In genomic region chr3:46811615-46812236, GRCh38 we compare ENCODE assay signal across 9 cellular contexts. TPM values are rescaled to one million over a fixed set of nuclear protein-coding genes. Genes with fewer than 3 reads are reported as not detected.
A peak's percentile ranks its signal among the peaks of the same experiment; 100 is the strongest.
DNase-seq lines count a peak whose midpoint lies in the region; ATAC-seq, FAIRE-seq and TF ChIP-seq lines count a peak whose summit lies in the region.
"Had no signal": no experiment of that assay in that cellular context is flagged by ENCODE, and none has a peak within 500 bp of the region (broad histone marks: within the 10 kb centered on the region; RNA-seq: fewer than 3 reads in every experiment).

No MANE protein-coding gene starts in this region.

- H3K27me3 ChIP-seq in NT2/D1 (ENCODE audit: insufficient read depth, insufficient read length) (peaks cover 4% of the 10 kb centered on the region), right cardiac atrium (ENCODE audit: control insufficient read depth, insufficient read depth) (no peaks in the 10 kb centered on the region), pancreas (no peaks in the 10 kb centered on the region)

- no peaks in the 10 kb centered on the region for H3K36me3 ChIP-seq in NT2/D1 (ENCODE audit: insufficient read depth, insufficient read length, low read length)
- H3K36me3 ChIP-seq in pancreas, result no peaks in the 10 kb centered on the region

- intact Hi-C loops in right cardiac atrium (cut with DNase I), result no loop called here
- intact Hi-C loops in pancreas (cut with DNase I), result no loop called here
- intact Hi-C loops in posterior vena cava (cut with DNase I), result no loop called here

- H3K9ac ChIP-seq in NT2/D1 (ENCODE audit: insufficient read length, low read depth), result peak overlapping the region; percentile 79

- TF ChIP-seq CTCF in pancreas (IDR thresholded peaks at IDR 0.05), result no peak

- H3K4me1 ChIP-seq in NT2/D1 (ENCODE audit: insufficient read depth, insufficient read length) (no peaks in the 10 kb centered on the region), right cardiac atrium (ENCODE audit: control insufficient read depth, insufficient read depth, low read length) (no peaks in the 10 kb centered on the region), pancreas (no peaks in the 10 kb centered on the region)

- DNase-seq in COLO668 (lab: John Stamatoyannopoulos, UW; ENCODE audit: unreplicated experiment) (peak; percentile 64), NT2/D1 (ENCODE audit: low read depth, low spot score) (peak; percentile 9), right cardiac atrium (no peak), pancreas (peak; percentile 62 to 84 (median 70)), NCI-H2107 (lab: John Stamatoyannopoulos, UW) (no peak), NCI-H2171 (lab: John Stamatoyannopoulos, UW) (no peak), posterior vena cava (ENCODE audit: low spot score) (no peak)
- DNase-seq: GF-D8 had no signal

- WGBS in right cardiac atrium, result 49% methylated on average over 15 of the region's 15 CpGs
- WGBS in pancreas, 2 donors, result 10 to 21% methylated on average over 15 of the region's 15 CpGs

- ATAC-seq in right cardiac atrium (peak; percentile 46 to 47), pancreas (peak; percentile 82 to 87 (median 86)), HG03135 (IDR thresholded peaks at IDR 0.05; ENCODE audit: unreplicated experiment) (no peak)

- no peak overlapping the region for H3K27ac ChIP-seq in right cardiac atrium (ENCODE audit: low read length)
- peak overlapping the region; percentile 46 to 66 (median 63) for H3K27ac ChIP-seq in pancreas

- H3K9me3 ChIP-seq in NT2/D1 (ENCODE audit: insufficient read depth, low read length), result no peaks in the 10 kb centered on the region
- H3K9me3 ChIP-seq in right cardiac atrium (ENCODE audit: control insufficient read depth, low read length), result no peaks in the 10 kb centered on the region
- no peaks in the 10 kb centered on the region for H3K9me3 ChIP-seq in pancreas

- FAIRE-seq in pancreas (lab: Jason Lieb, UNC), result no peak

- H3K4me3 ChIP-seq in NT2/D1 (ENCODE audit: insufficient read length, low read depth) (peak overlapping the region; percentile 52), right cardiac atrium (ENCODE audit: low read length) (no peak overlapping the region), pancreas (peak overlapping the region; percentile 24 to 72 (median 50))

RNA-seq across cellular contexts. Expression of gene MYL3, which starts 51.5 kb away (rescaled TPM):
- total RNA-seq in right cardiac atrium, result 100 to 1,000 TPM in 3 of 4 donors, 10 to 100 TPM in 1; 42.7 to 442 (median 293) TPM
- polyA plus RNA-seq in right cardiac atrium, result 1,012 TPM
- total RNA-seq in pancreas, result 1 to 10 TPM in 1 of 6 donors, under 1 TPM in 3, not detected in 2; 0.26 to 2.4 (median 0.37) TPM
- 1 to 10 TPM; 1.0 to 2.5 TPM for polyA plus RNA-seq in pancreas
- total RNA-seq in posterior vena cava, result 1 to 10 TPM; 3.2 to 5.9 TPM

Comparison
In these comparisons a context has a peak if more than half of its experiments do, and no peak if none do; other contexts are left out.
1. DNase-seq: peak in COLO668 (single experiment), NT2/D1 (single experiment) and pancreas (6 of 6); none in right cardiac atrium (0 of 3), NCI-H2107 (single experiment), NCI-H2171 (single experiment) and posterior vena cava (single experiment).
2. RNA of gene MYL3, which starts 51.5 kb away (total RNA-seq): 42.7 to 442 TPM in right cardiac atrium; 3.2 to 5.9 TPM in posterior vena cava and 0.26 to 2.4 TPM in pancreas; every median in the first group is over 4 times any median in the second.